In genomic region chr16:86866986-86867722, GRCh38 we compare ENCODE assay signal across 1 cellular context.
TF ChIP-seq lines count a peak whose summit lies in the region.

No MANE protein-coding gene starts in this region.

TF ChIP-seq in HEK293, 187 proteins besides CTCF, POLR2A, EP300 and RAD21 (continued from another document):
- TF ChIP-seq ZFP37 (tag by site-specific recombination; IDR thresholded peaks at IDR 0.05) (no peak), ZNF530 (tag by site-specific recombination; IDR thresholded peaks at IDR 0.05; ENCODE audit: low read depth) (no peak), ZNF629 (tag by site-specific recombination; IDR thresholded peaks at IDR 0.05) (no peak), ZNF19 (tag by site-specific recombination; IDR thresholded peaks at IDR 0.05; ENCODE audit: low read depth) (no peak), ZBTB10 (tag by site-specific recombination; IDR thresholded peaks at IDR 0.05) (no peak), ZSCAN30 (tag by site-specific recombination; IDR thresholded peaks at IDR 0.05) (no peak), ZNF571 (tag by site-specific recombination; IDR thresholded peaks at IDR 0.05) (no peak)
